In genomic region chr14:52690983-52691760, GRCh38 we compare ENCODE assay signal across 1 cellular context.
TF ChIP-seq lines count a peak whose summit lies in the region.

No MANE protein-coding gene starts in this region.

TF ChIP-seq in GM12878, 131 proteins besides CTCF, POLR2A, EP300 and RAD21:
- no peak for TF ChIP-seq MYC (IDR thresholded peaks at IDR 0.05; ENCODE audit: insufficient read depth, insufficient read length, insufficient replicate concordance, low read length, severe bottlenecking)
- no peak for TF ChIP-seq NRF1 (conservative IDR thresholded peaks at IDR 0.05; ENCODE audit: low read depth, low read length)
- no peak for TF ChIP-seq E2F8 (IDR thresholded peaks at IDR 0.05; ENCODE audit: low read depth, partially characterized antibody)
- no peak for TF ChIP-seq NR2C1 (IDR thresholded peaks at IDR 0.05)
- TF ChIP-seq ETV6 (conservative IDR thresholded peaks at IDR 0.05 in 1 of 2, IDR thresholded peaks at IDR 0.05 in 1 of 2; ENCODE audit: borderline replicate concordance in 1 of 2, low read depth in 1 of 2), result no peak
- TF ChIP-seq POLR2AphosphoS5 (IDR thresholded peaks at IDR 0.05; ENCODE audit: low read length), result no peak
- no peak for TF ChIP-seq TAF1 (IDR thresholded peaks at IDR 0.05; ENCODE audit: borderline replicate concordance, low read depth, low read length)
- TF ChIP-seq BCLAF1 (IDR thresholded peaks at IDR 0.05), result no peak
